In genomic region chr10:128530301-128530700, GRCh38 we compare ENCODE assay signal across 9 cellular contexts.
DNase-seq lines count a peak whose midpoint lies in the region; ATAC-seq and TF ChIP-seq lines count a peak whose summit lies in the region.
"Had no signal": no experiment of that assay in that cellular context is flagged by ENCODE, and none has a peak within 500 bp of the region (broad histone marks: within the 10 kb centered on the region; RNA-seq: fewer than 3 reads in every experiment).

No MANE protein-coding gene starts in this region.

- H3K27ac ChIP-seq in Karpas-422 (ENCODE audit: low read length), result no peak overlapping the region

- H3K36me3 ChIP-seq in Karpas-422 (ENCODE audit: insufficient read depth, low read length), result no peaks in the 10 kb centered on the region

- peak; percentile 26 for TF ChIP-seq CTCF in GM10266 (IDR thresholded peaks at IDR 0.05; ENCODE audit: control insufficient read depth, insufficient read depth, low read depth, missing control alignments)
- TF ChIP-seq CTCF in progenitor cell of endocrine pancreas (IDR thresholded peaks at IDR 0.05; ENCODE audit: unreplicated experiment), result peak; percentile 75

- no peaks in the 10 kb centered on the region for H3K27me3 ChIP-seq in Karpas-422 (ENCODE audit: low read length)

- ATAC-seq in HG02763 (IDR thresholded peaks at IDR 0.05; ENCODE audit: unreplicated experiment) (no peak), GM21737 (IDR thresholded peaks at IDR 0.05; ENCODE audit: unreplicated experiment) (no peak)

- H3K27me3 Mint-ChIP-seq in progenitor cell of endocrine pancreas, result peaks cover 53% of the 10 kb centered on the region

- no peak overlapping the region for H3K4me3 Mint-ChIP-seq in progenitor cell of endocrine pancreas (ENCODE audit: low read depth)
- H3K4me3 Mint-ChIP-seq: activated naive CD4-positive, alpha-beta T cell treated with anti-CD3 and anti-CD28 coated beads, Interleukin-2, amount 10 ng/mL, durations not matched to agents 7 days and 5 days had no signal

- H3K4me1 Mint-ChIP-seq in progenitor cell of endocrine pancreas (ENCODE audit: low read depth), result no peaks in the 10 kb centered on the region
- H3K4me1 Mint-ChIP-seq: activated naive CD4-positive, alpha-beta T cell treated with anti-CD3 and anti-CD28 coated beads, Interleukin-2, amount 10 ng/mL, durations not matched to agents 7 days and 5 days had no signal

- H3K36me3 Mint-ChIP-seq in progenitor cell of endocrine pancreas (ENCODE audit: insufficient read depth), result no peaks in the 10 kb centered on the region
- H3K36me3 Mint-ChIP-seq: activated naive CD4-positive, alpha-beta T cell treated with anti-CD3 and anti-CD28 coated beads, Interleukin-2, amount 10 ng/mL, durations not matched to agents 7 days and 5 days had no signal

- H3K4me2 ChIP-seq in Karpas-422 (ENCODE audit: low read depth, low read length, poor library complexity, severe bottlenecking), result no peak overlapping the region

- no peak overlapping the region for H2AFZ ChIP-seq in Karpas-422 (ENCODE audit: low read length)

- H3K79me2 ChIP-seq in Karpas-422 (ENCODE audit: low read length), result no peaks in the 10 kb centered on the region

- peaks cover 3% of the 10 kb centered on the region; the same call in 1 of the 2 replicates for H3K4me1 ChIP-seq in Karpas-422 (ENCODE audit: low read length)

- no peak overlapping the region for H3K27ac Mint-ChIP-seq in progenitor cell of endocrine pancreas
- H3K27ac Mint-ChIP-seq: activated naive CD4-positive, alpha-beta T cell treated with anti-CD3 and anti-CD28 coated beads, Interleukin-2, amount 10 ng/mL, durations not matched to agents 7 days and 5 days had no signal

- no peaks in the 10 kb centered on the region for H3K9me2 ChIP-seq in Karpas-422 (replicated peaks; ENCODE audit: insufficient read depth, low read length)

- H3K4me3 ChIP-seq in Karpas-422 (ENCODE audit: low read length), result no peak overlapping the region

- H3K9ac ChIP-seq in Karpas-422 (ENCODE audit: low read length), result no peak overlapping the region

- H3K9me3 ChIP-seq in Karpas-422 (ENCODE audit: low read length), result no peaks in the 10 kb centered on the region

- no peaks in the 10 kb centered on the region for H3K9me3 Mint-ChIP-seq in progenitor cell of endocrine pancreas (ENCODE audit: low read depth)
- H3K9me3 Mint-ChIP-seq: activated naive CD4-positive, alpha-beta T cell treated with anti-CD3 and anti-CD28 coated beads, Interleukin-2, amount 10 ng/mL, durations not matched to agents 7 days and 5 days had no signal

- DNase-seq in GM10266 (ENCODE audit: extremely low spot score), result no peak
- DNase-seq in Karpas-422, result peak; percentile 51
- DNase-seq in dermis blood vessel endothelial cell, result peak; percentile 23
- DNase-seq in progenitor cell of endocrine pancreas (ENCODE audit: low spot score, unreplicated experiment), result no peak
- no peak for DNase-seq in DMS153 (lab: John Stamatoyannopoulos, UW)
- no peak for DNase-seq in activated T-cell treated with anti-CD3 and anti-CD28 coated beads, Interleukin-2, amount 50 U/mL, for 48 hours
- DNase-seq: activated naive CD4-positive, alpha-beta T cell treated with anti-CD3 and anti-CD28 coated beads, Interleukin-2, amount 10 ng/mL, durations not matched to agents 7 days and 5 days had no signal

- H4K20me1 ChIP-seq in Karpas-422 (ENCODE audit: insufficient read depth, low read depth, low read length), result no peaks in the 10 kb centered on the region

Comparison
In these comparisons a context has a peak if more than half of its experiments do, and no peak if none do; other contexts are left out.
1. DNase-seq: peak in Karpas-422 (single experiment) and dermis blood vessel endothelial cell (single experiment); none in GM10266 (single experiment), progenitor cell of endocrine pancreas (single experiment), DMS153 (single experiment) and activated T-cell treated with anti-CD3 and anti-CD28 coated beads, Interleukin-2, amount 50 U/mL, for 48 hours (0 of 2).